In the genomic region with DNA sequence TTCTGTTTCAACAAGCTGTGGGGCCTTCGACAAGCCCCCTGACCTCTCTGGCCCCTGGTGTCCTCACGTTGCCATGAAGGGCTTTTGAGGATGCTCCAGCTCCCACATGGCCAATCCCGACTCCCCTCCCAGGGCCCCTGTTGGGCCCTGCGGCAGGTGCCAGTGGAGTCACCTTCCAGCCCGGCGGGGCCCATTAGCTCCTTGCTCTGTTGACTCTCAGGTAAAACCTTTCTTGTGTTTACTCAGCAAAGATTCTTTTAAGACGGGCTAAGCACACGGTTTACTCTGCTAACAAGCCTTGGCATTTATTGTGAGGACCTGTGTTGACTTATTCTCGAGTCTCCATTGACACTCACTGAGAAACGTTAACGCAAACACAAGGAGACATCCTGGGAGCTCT, we compare ENCODE assay signal across 1 cellular context.
TF ChIP-seq lines count a peak whose summit lies in the region.

No MANE protein-coding gene starts in this region.

TF ChIP-seq in A549, 52 proteins besides CTCF, POLR2A, EP300 and RAD21 (continued from another document):
- TF ChIP-seq E2F6 (IDR thresholded peaks at IDR 0.05; ENCODE audit: borderline replicate concordance, low read depth) (no peak), CHD2 (IDR thresholded peaks at IDR 0.05; ENCODE audit: low read length, partially characterized antibody) (no peak), MAFK (IDR thresholded peaks at IDR 0.05; ENCODE audit: partially characterized antibody) (no peak), SMC3 (IDR thresholded peaks at IDR 0.05) (no peak), CHD4 (IDR thresholded peaks at IDR 0.05; ENCODE audit: borderline replicate concordance) (no peak), HES2 (IDR thresholded peaks at IDR 0.05) (no peak), RNF2 (IDR thresholded peaks at IDR 0.05; ENCODE audit: borderline replicate concordance, low read depth) (no peak), NFE2L2 (conservative IDR thresholded peaks at IDR 0.05; ENCODE audit: low read length) (no peak)
